In the genomic region with DNA sequence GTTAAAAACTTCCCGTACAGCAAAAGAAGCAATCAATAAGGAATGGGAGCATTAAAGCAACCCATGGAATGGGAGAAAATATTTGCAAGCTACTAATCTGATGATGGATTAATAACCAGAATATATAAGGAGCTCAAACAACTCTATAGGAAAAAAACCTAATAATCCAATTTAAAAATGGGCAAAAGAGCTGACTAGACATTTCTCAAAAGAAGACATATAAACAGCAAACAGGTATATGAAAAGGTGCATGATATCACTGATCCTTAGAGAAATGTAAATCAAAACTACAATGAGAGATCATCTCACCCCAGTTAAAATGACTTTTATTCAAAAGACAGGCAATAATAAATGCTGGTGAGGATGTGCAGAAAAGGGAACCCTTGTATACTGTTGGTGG, we compare ENCODE assay signal across 30 cellular contexts. TPM values are rescaled to one million over a fixed set of nuclear protein-coding genes. Genes with fewer than 3 reads are reported as not detected.
DNase-seq lines count a peak whose midpoint lies in the region; ATAC-seq, FAIRE-seq and TF ChIP-seq lines count a peak whose summit lies in the region.
"Had no signal": no experiment of that assay in that cellular context is flagged by ENCODE, and none has a peak within 500 bp of the region (broad histone marks: within the 10 kb centered on the region; RNA-seq: fewer than 3 reads in every experiment).

No MANE protein-coding gene starts in this region.

- DNase-seq in HepG2 (ENCODE audit: low spot score) (no peak), right lobe of liver (no peak), Panc1 (ENCODE audit: low read depth, low spot score) (no peak), H1 (ENCODE audit: low read depth in 1 of 2, low spot score in 2 of 2) (no peak), medulla oblongata (ENCODE audit: extremely low spot score) (no peak), right cardiac atrium (no peak)
- DNase-seq: ACHN; BE2C; C1 segment of cervical spinal cord; CD4-positive, alpha-beta memory T cell; CD4-positive, CD25-positive, alpha-beta regulatory T cell; CD8-positive, alpha-beta memory T cell; COR-L47; DMS 273 treated with DMSO at 0.1 percent for 48 hours; DMS153; DMS53; DMS79; DND-41; EL; GDM1 had no signal

- WGBS in HepG2 (ENCODE audit: low lambda C conversion rate): 0% methylated on average over 1 of the region's 1 CpG
- WGBS in right lobe of liver (ENCODE audit: insufficient coverage, low coverage, low lambda C conversion rate, missing lambda C conversion rate): 0% methylated on average over 1 of the region's 1 CpG
- 6% methylated on average over 1 of the region's 1 CpG; no CpG with 5 or more reads in 1 of the 2 experiments for WGBS in H1 (ENCODE audit: extremely low coverage in 1 of 2, insufficient coverage in 1 of 2, insufficient read length in 1 of 2, insufficient replicate concordance in 2 of 2, low coverage in 1 of 2, low lambda C conversion rate in 2 of 2, missing lambda C conversion rate in 1 of 2), 2 experiments
- 0% methylated on average over 1 of the region's 1 CpG for WGBS in right cardiac atrium

- H2BK15ac ChIP-seq in H1 (ENCODE audit: low read length): no peak overlapping the region

- H2BK20ac ChIP-seq in H1 (ENCODE audit: low read length): no peak overlapping the region

- TF ChIP-seq POLR2A in HepG2 (IDR thresholded peaks at IDR 0.05; ENCODE audit: insufficient read depth in 1 of 2, low read depth in 2 of 2, low read length in 2 of 2): no peak
- TF ChIP-seq POLR2A in right lobe of liver (IDR thresholded peaks at IDR 0.05): no peak
- TF ChIP-seq POLR2A in H1 (IDR thresholded peaks at IDR 0.05; ENCODE audit: control extremely low read depth in 1 of 2, low read depth in 2 of 2, low read length in 2 of 2): no peak

- H3K18ac ChIP-seq in H1 (ENCODE audit: extremely low read depth, low read length): no peak overlapping the region

- no peak overlapping the region for H2BK5ac ChIP-seq in H1 (ENCODE audit: low read depth, low read length)

- CTCF ChIA-PET in HepG2 (lab: Yijun Ruan, JAX; ENCODE audit: low intra/inter-chr PET ratio, low total read pairs): no interaction called here
- CTCF ChIA-PET in Panc1 (lab: Charles Lee): no interaction called here
- CTCF ChIA-PET in H1 (lab: Charles Lee; ENCODE audit: partially characterized antibody): interaction anchor here (1.4 to 2.0 kb wide), 2 partner anchors 22 kb away, joined by 3 to 11 read pairs; no protein-coding TSS in a partner anchor

- H4K8ac ChIP-seq in H1 (ENCODE audit: extremely low read depth, insufficient read depth, low read length): no peak overlapping the region

- POLR2A ChIA-PET in HepG2 (lab: Yijun Ruan, JAX): no interaction called here
- POLR2A ChIA-PET in Panc1 (lab: Charles Lee): interaction anchor here (0.6 kb wide), 1 partner anchor 698 kb away, joined by 3 read pairs; no protein-coding TSS in a partner anchor
- POLR2A ChIA-PET in H1 (lab: Charles Lee; ENCODE audit: partially characterized antibody): no interaction called here

- TF ChIP-seq EP300 in HepG2 (IDR thresholded peaks at IDR 0.05; ENCODE audit: low read depth in 2 of 2, low read length in 2 of 2) (no peak), HepG2 (CRISPR knock-in tag; IDR thresholded peaks at IDR 0.05; ENCODE audit: borderline replicate concordance) (no peak), H1 (IDR thresholded peaks at IDR 0.05; ENCODE audit: borderline replicate concordance in 1 of 2, low read depth in 2 of 2, low read length in 2 of 2) (no peak)

- H3K4me2 ChIP-seq in HepG2 (ENCODE audit: low read depth, low read length) (no peak overlapping the region), H1 (ENCODE audit: insufficient read depth in 1 of 2, low read depth in 2 of 2, low read length in 2 of 2) (no peak overlapping the region)
- H3K4me2 ChIP-seq: BLaER1 had no signal

- in situ Hi-C loops in HepG2 (cut with HindIII; ENCODE audit: extremely low pct_ligation_motif_present, low pct_unique_long_range_greater_than_20kb) (no loop called here), Panc1 (cut with HindIII; ENCODE audit: low pct_unique_long_range_greater_than_20kb, low sequenced_read_pairs) (no loop called here)

- no peak overlapping the region for H3K9ac ChIP-seq in HepG2 (ENCODE audit: insufficient read depth, low read depth, low read length)
- no peak overlapping the region for H3K9ac ChIP-seq in H1 (replicated peaks in 1 of 4; ENCODE audit: extremely low read depth in 1 of 4, low read depth in 3 of 4, low read length in 3 of 4)
- H3K9ac ChIP-seq: BLaER1 had no signal

- H3K27ac ChIP-seq in HepG2 (ENCODE audit: extremely low read length, insufficient read depth, low read length): no peak overlapping the region
- H3K27ac ChIP-seq in right lobe of liver: no peak overlapping the region
- H3K27ac ChIP-seq in Panc1 (ENCODE audit: low read length): peak overlapping the region; percentile 98; the same call in 1 of the 2 replicates
- H3K27ac ChIP-seq in H1 (ENCODE audit: low read depth, low read length): no peak overlapping the region
- no peak overlapping the region for H3K27ac ChIP-seq in right cardiac atrium (ENCODE audit: low read length)
- H3K27ac ChIP-seq: 22Rv1, BLaER1 had no signal

- H3K56ac ChIP-seq in H1 (replicated peaks; ENCODE audit: insufficient read length, low read depth, low read length): no peak overlapping the region

- intact Hi-C loops in HepG2 (cut with micrococcal nuclease; ENCODE audit: unreplicated experiment): no loop called here
- intact Hi-C loops in right lobe of liver (cut with DNase I): no loop called here
- intact Hi-C loops in Panc1 (cut with micrococcal nuclease; ENCODE audit: unreplicated experiment): no loop called here
- intact Hi-C loops in right cardiac atrium (cut with DNase I): no loop called here

- H3K79me2 ChIP-seq in HepG2 (ENCODE audit: insufficient read depth, low read length) (no peaks in the 10 kb centered on the region), H1 (ENCODE audit: control insufficient read depth in 1 of 2, insufficient read depth in 2 of 2, low read length in 2 of 2) (no peaks in the 10 kb centered on the region)

- H3K27me3 ChIP-seq in HepG2 (ENCODE audit: control insufficient read depth in 1 of 2, insufficient read depth in 2 of 2, low read length in 2 of 2) (no peaks in the 10 kb centered on the region), right lobe of liver (peaks cover 0 to 5% of the 10 kb centered on the region in 2 donors), Panc1 (ENCODE audit: control insufficient read depth, insufficient read depth, low read length) (no peaks in the 10 kb centered on the region), H1 (replicated peaks in 1 of 4; ENCODE audit: control insufficient read depth in 3 of 4, extremely low read depth in 1 of 4, insufficient read depth in 3 of 4, low read length in 3 of 4) (no peaks in the 10 kb centered on the region), right cardiac atrium (ENCODE audit: control insufficient read depth, insufficient read depth) (no peaks in the 10 kb centered on the region)
- H3K27me3 ChIP-seq: BE2C, BLaER1 had no signal

- no peaks in the 10 kb centered on the region for H3K79me1 ChIP-seq in H1 (ENCODE audit: low read depth, low read length)

- H2BK120ac ChIP-seq in H1 (replicated peaks; ENCODE audit: low read depth, low read length): no peak overlapping the region

- no peak overlapping the region for H3K14ac ChIP-seq in H1 (ENCODE audit: insufficient read length)

- H3K9me3 ChIP-seq in HepG2 (ENCODE audit: low read length) (no peaks in the 10 kb centered on the region), right lobe of liver (no peaks in the 10 kb centered on the region), Panc1 (ENCODE audit: control insufficient read depth, insufficient read depth, low read depth, low read length) (no peaks in the 10 kb centered on the region), H1 (ENCODE audit: insufficient read depth in 2 of 2, low read depth in 1 of 2, low read length in 1 of 2) (peaks cover 0 to 3% of the 10 kb centered on the region in 2 experiments; a peak in 2 of 4 replicates), right cardiac atrium (ENCODE audit: control insufficient read depth, low read length) (no peaks in the 10 kb centered on the region)
- H3K9me3 ChIP-seq: BE2C, BLaER1 had no signal

- H3K36me3 ChIP-seq in HepG2 (replicated peaks in 1 of 2; ENCODE audit: control insufficient read depth in 1 of 2, insufficient read depth in 2 of 2, low read length in 2 of 2) (no peaks in the 10 kb centered on the region), right lobe of liver (no peaks in the 10 kb centered on the region), Panc1 (ENCODE audit: control insufficient read depth, insufficient read depth, low read length) (no peaks in the 10 kb centered on the region), H1 (ENCODE audit: control insufficient read depth in 2 of 4, insufficient read depth in 4 of 4, low read length in 3 of 4) (no peaks in the 10 kb centered on the region)
- H3K36me3 ChIP-seq: BE2C, BLaER1 had no signal

- H4K91ac ChIP-seq in H1 (replicated peaks; ENCODE audit: insufficient read length, low read length): no peak overlapping the region

- TF ChIP-seq RAD21 in HepG2 (CRISPR knock-in tag; IDR thresholded peaks at IDR 0.05): no peak
- no peak for TF ChIP-seq RAD21 in H1 (IDR thresholded peaks at IDR 0.05 in 1 of 2, conservative IDR thresholded peaks at IDR 0.05 in 1 of 2; ENCODE audit: low read depth in 2 of 2, low read length in 2 of 2)

- TF ChIP-seq CTCF in HepG2 (CRISPR knock-in tag; IDR thresholded peaks at IDR 0.05) (no peak), right lobe of liver (IDR thresholded peaks at IDR 0.05) (no peak), Panc1 (IDR thresholded peaks at IDR 0.05) (no peak), H1 (IDR thresholded peaks at IDR 0.05; ENCODE audit: control extremely low read depth in 1 of 3, insufficient read depth in 1 of 3, low read depth in 1 of 3, low read length in 3 of 3) (no peak)

- H3K23ac ChIP-seq in H1 (ENCODE audit: insufficient read length): no peak overlapping the region

- BruUV-seq in HepG2 (replicated peaks; lab: Mats Ljungman, UMichigan): no TSS peak
- no TSS peak for BruUV-seq in Panc1 (replicated peaks; lab: Mats Ljungman, UMichigan)

- H3K4ac ChIP-seq in H1 (replicated peaks; ENCODE audit: insufficient read length, low read depth, low read length): no peak overlapping the region

- H3K4me3 ChIP-seq in HepG2 (replicated peaks in 1 of 3; ENCODE audit: insufficient read depth in 1 of 3, low read depth in 2 of 3, low read length in 3 of 3) (no peak overlapping the region), right lobe of liver (no peak overlapping the region), Panc1 (ENCODE audit: low read depth in 2 of 2, low read length in 2 of 2) (no peak overlapping the region), H1 (ENCODE audit: extremely low read depth in 1 of 4, insufficient read depth in 2 of 4, low read depth in 3 of 4, low read length in 4 of 4) (no peak overlapping the region), right cardiac atrium (ENCODE audit: low read length) (no peak overlapping the region)
- H3K4me3 ChIP-seq: BLaER1, GM12878 had no signal

- H3K23me2 ChIP-seq in H1 (ENCODE audit: low read depth, low read length): no peaks in the 10 kb centered on the region

- ATAC-seq in HepG2: no peak
- no peak for ATAC-seq in right lobe of liver
- no peak for ATAC-seq in Panc1
- ATAC-seq in right cardiac atrium: no peak
- ATAC-seq: GM12878 had no signal

- H3K4me1 ChIP-seq in HepG2 (ENCODE audit: insufficient read depth, low read length) (peaks cover 14% of the 10 kb centered on the region), right lobe of liver (no peaks in the 10 kb centered on the region), Panc1 (ENCODE audit: control insufficient read depth, insufficient read depth, low read length) (peaks cover 15% of the 10 kb centered on the region; the same call in 1 of the 2 replicates), H1 (replicated peaks in 1 of 4; ENCODE audit: control insufficient read depth in 3 of 4, insufficient read depth in 4 of 4, low read length in 3 of 4) (no peaks in the 10 kb centered on the region), right cardiac atrium (ENCODE audit: control insufficient read depth, insufficient read depth, low read length) (no peaks in the 10 kb centered on the region)
- H3K4me1 ChIP-seq: BE2C, BLaER1 had no signal

- no peak for FAIRE-seq in HepG2 (lab: Jason Lieb, UNC)
- FAIRE-seq in H1 (lab: Jason Lieb, UNC): no peak
- FAIRE-seq: GM12878, GM12892, GM18507 had no signal

- H4K5ac ChIP-seq in H1 (ENCODE audit: insufficient read length, low read depth, low read length): no peak overlapping the region

- H2BK12ac ChIP-seq in H1 (ENCODE audit: low read depth, low read length): no peak overlapping the region

- no peaks in the 10 kb centered on the region for H4K20me1 ChIP-seq in HepG2 (ENCODE audit: insufficient read depth, low read length)
- H4K20me1 ChIP-seq in H1 (replicated peaks in 1 of 2; ENCODE audit: control insufficient read depth in 1 of 2, insufficient read depth in 2 of 2, low read length in 2 of 2): no peaks in the 10 kb centered on the region
- H4K20me1 ChIP-seq: BLaER1 had no signal

- H2AFZ ChIP-seq in HepG2 (ENCODE audit: low read length): no peak overlapping the region
- no peak overlapping the region for H2AFZ ChIP-seq in H1 (ENCODE audit: low read length)

- no peak overlapping the region for H2AK5ac ChIP-seq in H1 (ENCODE audit: low read depth, low read length)

RNA-seq across cellular contexts. Expression of a gene that starts 52.7 kb away (rescaled TPM):
- total RNA-seq in HepG2 (2016; rRNA removed; fragmentation: Illumina TruSeq; extraction: Trizol) (not detected in 2 replicates), right lobe of liver (not detected), Panc1 (2021; ENCODE audit: unreplicated experiment) (not detected), right cardiac atrium (not detected)
- total RNA-seq in HepG2 (2016; cell fraction: cytosol; rRNA removed; fragmentation: Illumina TruSeq; extraction: Trizol; ENCODE audit: low read depth): not detected in 2 replicates
- not detected in 2 replicates for total RNA-seq in HepG2 (2016; cell fraction: insoluble cytoplasmic fraction; rRNA removed; fragmentation: Illumina TruSeq; extraction: Trizol)
- not detected in 2 replicates for total RNA-seq in HepG2 (2016; cell fraction: membrane; rRNA removed; fragmentation: Illumina TruSeq; extraction: Trizol)
- total RNA-seq in HepG2 (2016; cell fraction: nucleus; rRNA removed; fragmentation: Illumina TruSeq; extraction: Trizol): not detected in 2 replicates
- polyA plus RNA-seq in HepG2 (2011; rRNA removed) (not detected in 2 replicates), H1 (2011; rRNA removed) (not detected in 2 replicates), right cardiac atrium (not detected)
- polyA plus RNA-seq in HepG2 (2011; cell fraction: cytosol; rRNA removed): not detected in 2 replicates
- polyA plus RNA-seq in HepG2 (2011; cell fraction: nucleus; rRNA removed): not detected in 2 replicates
- not detected in 2 replicates for polyA plus RNA-seq in HepG2 (2012)
- not detected in 2 replicates for polyA plus RNA-seq in HepG2 (2016; cell fraction: cytosol; fragmentation: Illumina TruSeq; extraction: Trizol; ENCODE audit: low read depth)
- polyA plus RNA-seq in HepG2 (2016; cell fraction: insoluble cytoplasmic fraction; fragmentation: Illumina TruSeq; extraction: Trizol; ENCODE audit: low read depth): not detected in 2 replicates
- polyA plus RNA-seq in HepG2 (2016; cell fraction: membrane; fragmentation: Illumina TruSeq; extraction: Trizol; ENCODE audit: low read depth): not detected in 2 replicates
- polyA plus RNA-seq in HepG2 (2016; cell fraction: nucleus; fragmentation: Illumina TruSeq; extraction: Trizol; ENCODE audit: insufficient read depth, low read depth): not detected in 2 replicates
- not detected in 2 replicates for polyA minus RNA-seq in HepG2 (2011; rRNA and poly(A)+ RNA removed; ENCODE audit: low replicate concordance)
- not detected in 2 replicates for polyA minus RNA-seq in HepG2 (2011; cell fraction: cytosol; rRNA and poly(A)+ RNA removed)
- not detected in 2 replicates for polyA minus RNA-seq in HepG2 (2011; cell fraction: nucleus; rRNA and poly(A)+ RNA removed)
- not detected for polyA plus RNA-seq in Panc1 (2012; ENCODE audit: insufficient read length)
- not detected in 2 replicates for total RNA-seq in H1 (2021; fragmentation: NEBNext Ultra II Directional; extraction: Animal tissue kit (Norgen Biotek cat#: 25700))
- polyA plus RNA-seq in H1 (2011; cell fraction: cytosol; rRNA removed): not detected
- polyA plus RNA-seq in H1 (2011; cell fraction: nucleus; rRNA removed): not detected
- not detected in 4 replicates for polyA plus RNA-seq in H1 (2012, experiment 1 of 2)
- polyA plus RNA-seq in H1 (2012, experiment 2 of 2): not detected
- not detected for polyA plus RNA-seq in H1 (2013, experiment 1 of 2)
- polyA plus RNA-seq in H1 (2013, experiment 2 of 2): not detected
- polyA minus RNA-seq in H1 (2011; rRNA and poly(A)+ RNA removed): not detected in 2 replicates
- not detected for polyA minus RNA-seq in H1 (2011; cell fraction: cytosol; rRNA and poly(A)+ RNA removed)
- polyA minus RNA-seq in H1 (2011; cell fraction: nucleus; rRNA and poly(A)+ RNA removed): not detected
- total RNA-seq: A172; CD4-positive, alpha-beta memory T cell; CD4-positive, CD25-positive, alpha-beta regulatory T cell; CD8-positive, alpha-beta memory T cell; Daoy; G401; GM12878 had no signal
- polyA plus RNA-seq: AG04450; CD14-positive monocyte; CD4-positive, alpha-beta memory T cell; CD4-positive, CD25-positive, alpha-beta regulatory T cell; CD8-positive, alpha-beta memory T cell had no signal
